8 cellular contexts compared by ENCODE assay signal in the genomic region with DNA sequence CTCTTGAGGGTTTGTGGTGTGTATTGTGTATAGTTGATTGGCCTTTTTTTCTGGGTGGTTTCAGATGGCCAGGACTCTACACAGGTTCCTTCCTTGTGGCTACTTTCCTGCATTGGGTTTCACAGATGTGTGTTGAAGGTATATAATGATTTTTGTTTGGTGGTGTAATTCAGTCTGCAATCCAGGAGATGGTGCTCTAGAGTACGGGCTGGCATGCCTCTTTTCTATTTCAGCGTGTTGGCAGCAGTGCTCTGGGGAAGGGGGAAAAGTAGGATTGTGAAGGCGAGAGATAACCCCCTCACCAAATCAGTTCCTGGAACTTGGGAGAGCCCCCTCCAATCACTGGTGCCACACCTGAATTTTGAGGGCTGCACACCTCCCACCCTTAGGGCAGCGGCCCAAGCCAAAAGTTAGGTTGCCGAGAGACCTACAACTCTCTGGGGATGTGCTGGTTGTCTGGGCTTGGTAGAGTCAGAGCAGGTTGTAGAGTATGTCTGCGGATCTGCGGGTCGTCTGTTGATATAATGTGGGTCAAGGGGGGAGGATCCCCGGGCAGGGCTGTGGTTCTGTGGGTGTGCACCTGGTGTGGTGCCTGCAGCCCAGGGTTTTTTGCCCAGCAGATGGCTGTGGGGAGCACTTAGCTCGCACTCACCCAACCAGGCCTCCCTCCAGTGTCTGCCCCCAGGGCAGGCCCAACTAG.
DNase-seq lines count a peak whose midpoint lies in the region; FAIRE-seq and TF ChIP-seq lines count a peak whose summit lies in the region.
"Not testable (repeated sequence)": the region's sequence is repeated elsewhere in the genome, so short reads cannot be mapped to it uniquely, and the experiment has no call there.

No MANE protein-coding gene starts in this region.

- not testable (repeated sequence) for H3K14ac ChIP-seq in H1 (ENCODE audit: insufficient read length)

- not testable (repeated sequence) for H3K4me1 ChIP-seq in NT2/D1 (ENCODE audit: insufficient read depth, insufficient read length); H1 (replicated peaks in 1 of 4; ENCODE audit: control insufficient read depth in 3 of 4, insufficient read depth in 4 of 4, low read length in 3 of 4)

- H3K27me3 ChIP-seq in AG04450 (ENCODE audit: control insufficient read depth, insufficient read depth, low read length); NT2/D1 (ENCODE audit: insufficient read depth, insufficient read length); H1 (replicated peaks in 1 of 4; ENCODE audit: control insufficient read depth in 3 of 4, extremely low read depth in 1 of 4, insufficient read depth in 3 of 4, low read length in 3 of 4): not testable (repeated sequence)

- H4K91ac ChIP-seq in H1 (replicated peaks; ENCODE audit: insufficient read length, low read length), result not testable (repeated sequence)

- TF ChIP-seq CTCF in AG04450 (IDR thresholded peaks at IDR 0.05; ENCODE audit: low read depth, low read length) (peak; percentile 15; the same call in 1 of the 2 replicates), GM10248 (IDR thresholded peaks at IDR 0.05; ENCODE audit: control extremely low read depth, extremely low read depth, low read depth, missing control alignments) (peak; percentile 44), H1 (IDR thresholded peaks at IDR 0.05; ENCODE audit: control extremely low read depth in 1 of 3, insufficient read depth in 1 of 3, low read depth in 1 of 3, low read length in 3 of 3) (peak; percentile 7 to 52 (median 44))

- not testable (repeated sequence) for H3K4me3 Mint-ChIP-seq in activated CD4-positive, alpha-beta T cell treated with anti-CD3 and anti-CD28 coated beads, Interleukin-2, amount 10 ng/mL, durations not matched to agents 24 days and 14 days

- DNase-seq in AG04450 (ENCODE audit: low read depth, low spot score), result not testable (repeated sequence)
- peak; percentile 2 for DNase-seq in GM10248 (ENCODE audit: extremely low spot score)
- DNase-seq in M059J (ENCODE audit: low read depth), result peak; percentile 26
- peak; percentile 6 for DNase-seq in NT2/D1 (ENCODE audit: low read depth, low spot score)
- DNase-seq in activated CD4-positive, alpha-beta T cell treated with anti-CD3 and anti-CD28 coated beads, Interleukin-2, amount 10 ng/mL, durations not matched to agents 24 days and 14 days, result peak; percentile 55
- DNase-seq in H1 (ENCODE audit: low read depth in 1 of 2, low spot score in 2 of 2), result peak in 1 of 2 experiments; percentile 57
- peak; percentile 13 for DNase-seq in kidney tubule cell (ENCODE audit: low spot score)
- DNase-seq in retina, result peak; percentile 58

- not testable (repeated sequence) for H2AFZ ChIP-seq in H1 (ENCODE audit: low read length)

- not testable (repeated sequence) for H3K36me3 Mint-ChIP-seq in activated CD4-positive, alpha-beta T cell treated with anti-CD3 and anti-CD28 coated beads, Interleukin-2, amount 10 ng/mL, durations not matched to agents 24 days and 14 days (ENCODE audit: low read depth)

- H3K4ac ChIP-seq in H1 (replicated peaks; ENCODE audit: insufficient read length, low read depth, low read length), result not testable (repeated sequence)

- not testable (repeated sequence) for H4K5ac ChIP-seq in H1 (ENCODE audit: insufficient read length, low read depth, low read length)

- not testable (repeated sequence) for H4K20me1 ChIP-seq in H1 (replicated peaks in 1 of 2; ENCODE audit: control insufficient read depth in 1 of 2, insufficient read depth in 2 of 2, low read length in 2 of 2)

- not testable (repeated sequence) for H2BK5ac ChIP-seq in H1 (ENCODE audit: low read depth, low read length)

- not testable (repeated sequence) for H3K18ac ChIP-seq in H1 (ENCODE audit: extremely low read depth, low read length)

- not testable (repeated sequence) for H3K27ac ChIP-seq in AG04450 (ENCODE audit: low read depth, low read length); H1 (ENCODE audit: low read depth, low read length)

- H3K27me3 Mint-ChIP-seq in activated CD4-positive, alpha-beta T cell treated with anti-CD3 and anti-CD28 coated beads, Interleukin-2, amount 10 ng/mL, durations not matched to agents 24 days and 14 days, result peaks cover 22% of the 10 kb centered on the region

- intact Hi-C loops in activated CD4-positive, alpha-beta T cell treated with anti-CD3 and anti-CD28 coated beads, Interleukin-2, amount 10 ng/mL, durations not matched to agents 24 days and 14 days (cut with micrococcal nuclease), result not testable (repeated sequence)

- CTCF ChIA-PET in AG04450 (lab: Charles Lee); GM10248 (lab: Yijun Ruan, JAX); H1 (lab: Charles Lee; ENCODE audit: partially characterized antibody): not testable (repeated sequence)

- not testable (repeated sequence) for TF ChIP-seq EP300 in H1 (IDR thresholded peaks at IDR 0.05; ENCODE audit: borderline replicate concordance in 1 of 2, low read depth in 2 of 2, low read length in 2 of 2)

- H3K36me3 ChIP-seq in NT2/D1 (ENCODE audit: insufficient read depth, insufficient read length, low read length); H1 (ENCODE audit: control insufficient read depth in 2 of 4, insufficient read depth in 4 of 4, low read length in 3 of 4): not testable (repeated sequence)

- H3K27ac Mint-ChIP-seq in activated CD4-positive, alpha-beta T cell treated with anti-CD3 and anti-CD28 coated beads, Interleukin-2, amount 10 ng/mL, durations not matched to agents 24 days and 14 days, result not testable (repeated sequence)

- H2BK12ac ChIP-seq in H1 (ENCODE audit: low read depth, low read length), result not testable (repeated sequence)

- not testable (repeated sequence) for H2BK20ac ChIP-seq in H1 (ENCODE audit: low read length)

- POLR2A ChIA-PET in AG04450 (lab: Yijun Ruan, JAX); GM10248 (lab: Yijun Ruan, JAX); H1 (lab: Charles Lee; ENCODE audit: partially characterized antibody): not testable (repeated sequence)

- TF ChIP-seq POLR2A in H1 (IDR thresholded peaks at IDR 0.05; ENCODE audit: control extremely low read depth in 1 of 2, low read depth in 2 of 2, low read length in 2 of 2), result not testable (repeated sequence)

- H2BK15ac ChIP-seq in H1 (ENCODE audit: low read length), result not testable (repeated sequence)

- not testable (repeated sequence) for H2AK5ac ChIP-seq in H1 (ENCODE audit: low read depth, low read length)

- H3K9me3 Mint-ChIP-seq in activated CD4-positive, alpha-beta T cell treated with anti-CD3 and anti-CD28 coated beads, Interleukin-2, amount 10 ng/mL, durations not matched to agents 24 days and 14 days, result not testable (repeated sequence)

- not testable (repeated sequence) for H3K79me2 ChIP-seq in H1 (ENCODE audit: control insufficient read depth in 1 of 2, insufficient read depth in 2 of 2, low read length in 2 of 2)

- not testable (repeated sequence) for H3K23ac ChIP-seq in H1 (ENCODE audit: insufficient read length)

- not testable (repeated sequence) for H4K8ac ChIP-seq in H1 (ENCODE audit: extremely low read depth, insufficient read depth, low read length)

- not testable (repeated sequence) for H3K4me3 ChIP-seq in AG04450 (ENCODE audit: low read depth, low read length); NT2/D1 (ENCODE audit: insufficient read length, low read depth); H1 (ENCODE audit: extremely low read depth in 1 of 4, insufficient read depth in 2 of 4, low read depth in 3 of 4, low read length in 4 of 4)

- 56% methylated on average over 5 of the region's 10 CpGs; no CpG with 5 or more reads in 1 of the 2 experiments for WGBS in H1 (ENCODE audit: extremely low coverage in 1 of 2, insufficient coverage in 1 of 2, insufficient read length in 1 of 2, insufficient replicate concordance in 2 of 2, low coverage in 1 of 2, low lambda C conversion rate in 2 of 2, missing lambda C conversion rate in 1 of 2), 2 experiments

- H3K4me1 Mint-ChIP-seq in activated CD4-positive, alpha-beta T cell treated with anti-CD3 and anti-CD28 coated beads, Interleukin-2, amount 10 ng/mL, durations not matched to agents 24 days and 14 days, result not testable (repeated sequence)

- FAIRE-seq in H1 (lab: Jason Lieb, UNC), result not testable (repeated sequence)

- not testable (repeated sequence) for H3K9ac ChIP-seq in NT2/D1 (ENCODE audit: insufficient read length, low read depth); H1 (replicated peaks in 1 of 4; ENCODE audit: extremely low read depth in 1 of 4, low read depth in 3 of 4, low read length in 3 of 4)

- H3K56ac ChIP-seq in H1 (replicated peaks; ENCODE audit: insufficient read length, low read depth, low read length), result not testable (repeated sequence)

- not testable (repeated sequence) for H2BK120ac ChIP-seq in H1 (replicated peaks; ENCODE audit: low read depth, low read length)

- H3K4me2 ChIP-seq in H1 (ENCODE audit: insufficient read depth in 1 of 2, low read depth in 2 of 2, low read length in 2 of 2), result not testable (repeated sequence)

- not testable (repeated sequence) for H3K23me2 ChIP-seq in H1 (ENCODE audit: low read depth, low read length)

- TF ChIP-seq RAD21 in H1 (IDR thresholded peaks at IDR 0.05 in 1 of 2, conservative IDR thresholded peaks at IDR 0.05 in 1 of 2; ENCODE audit: low read depth in 2 of 2, low read length in 2 of 2), result peak; percentile 50 to 51

- not testable (repeated sequence) for H3K79me1 ChIP-seq in H1 (ENCODE audit: low read depth, low read length)

- H3K9me3 ChIP-seq in AG04450 (ENCODE audit: control insufficient read depth, insufficient read depth, low read length); NT2/D1 (ENCODE audit: insufficient read depth, low read length); H1 (ENCODE audit: insufficient read depth in 2 of 2, low read depth in 1 of 2, low read length in 1 of 2): not testable (repeated sequence)
